In genomic region chr22:39994046-39994565, GRCh38 we compare ENCODE assay signal across 8 cellular contexts. TPM values are rescaled to one million over a fixed set of nuclear protein-coding genes. Genes with fewer than 3 reads are reported as not detected.
DNase-seq lines count a peak whose midpoint lies in the region; ATAC-seq, FAIRE-seq and TF ChIP-seq lines count a peak whose summit lies in the region.

No MANE protein-coding gene starts in this region.

- intact Hi-C loops in esophagus squamous epithelium (cut with DNase I), result no loop called here

- no peak for DNase-seq in NT2/D1 (ENCODE audit: low read depth, low spot score)
- DNase-seq in activated T-cell treated with anti-CD3 and anti-CD28 coated beads for 24 hours (ENCODE audit: low read depth), result peak; percentile 16
- DNase-seq in esophagus squamous epithelium (lab: John Stamatoyannopoulos, UW), result no peak
- DNase-seq in stimulated activated CD8-positive, alpha-beta memory T cell treated with anti-CD3 and anti-CD28 coated beads, Interleukin-15, amount 100 ng/mL, for 4 hours (ENCODE audit: low read depth in 2 of 2), result peak; percentile 21 to 41
- no peak for DNase-seq in A172 (ENCODE audit: low spot score)
- no peak for DNase-seq in GM12891 (ENCODE audit: insufficient read length, low spot score)
- DNase-seq in NCI-H524 treated with DMSO at 0.1 percent for 48 hours (lab: John Stamatoyannopoulos, UW), result no peak

- H3K9me3 ChIP-seq in NT2/D1 (ENCODE audit: insufficient read depth, low read length) (no peaks in the 10 kb centered on the region), esophagus squamous epithelium (no peaks in the 10 kb centered on the region)

- H3K27me3 ChIP-seq in NT2/D1 (ENCODE audit: insufficient read depth, insufficient read length) (peaks cover 67% of the 10 kb centered on the region), esophagus squamous epithelium (peaks cover 0 to 40% (median 0%) of the 10 kb centered on the region in 4 donors)

- H3K4me3 ChIP-seq in NT2/D1 (ENCODE audit: insufficient read length, low read depth) (peak overlapping the region; percentile 15), esophagus squamous epithelium (peak overlapping the region; percentile 18 to 73 (median 54))

- no peak for FAIRE-seq in GM12891 (lab: Jason Lieb, UNC)

- TF ChIP-seq CTCF in esophagus squamous epithelium (IDR thresholded peaks at IDR 0.05), result no peak

- 18 to 59% methylated on average over 9 to 18 of the region's 20 CpGs for WGBS in esophagus squamous epithelium, 2 donors

- H3K36me3 ChIP-seq in NT2/D1 (ENCODE audit: insufficient read depth, insufficient read length, low read length) (no peaks in the 10 kb centered on the region), esophagus squamous epithelium (no peaks in the 10 kb centered on the region)

- H3K9ac ChIP-seq in NT2/D1 (ENCODE audit: insufficient read length, low read depth), result peak overlapping the region; percentile 56

- TF ChIP-seq POLR2A in esophagus squamous epithelium (IDR thresholded peaks at IDR 0.05) (no peak), GM12891 (IDR thresholded peaks at IDR 0.05; ENCODE audit: low read depth, low read length) (no peak)

- peaks cover 14% of the 10 kb centered on the region for H3K4me1 ChIP-seq in NT2/D1 (ENCODE audit: insufficient read depth, insufficient read length)
- H3K4me1 ChIP-seq in esophagus squamous epithelium, result peaks cover 15 to 53% (median 22%) of the 10 kb centered on the region in 3 donors

- ATAC-seq in GM21447 (IDR thresholded peaks at IDR 0.05; ENCODE audit: unreplicated experiment), result no peak

- H3K27ac ChIP-seq in esophagus squamous epithelium, result peak overlapping the region; percentile 59 to 95 (median 85)

TF ChIP-seq in GM12891, 5 proteins besides CTCF, POLR2A, EP300 and RAD21:
- no peak for TF ChIP-seq PAX5 (IDR thresholded peaks at IDR 0.05; ENCODE audit: insufficient read depth, low read length, severe bottlenecking)
- no peak for TF ChIP-seq POU2F2 (IDR thresholded peaks at IDR 0.05; ENCODE audit: low read depth, low read length)
- TF ChIP-seq SPI1 (IDR thresholded peaks at IDR 0.05; ENCODE audit: low read depth, low read length), result no peak
- TF ChIP-seq TAF1 (IDR thresholded peaks at IDR 0.05; ENCODE audit: low read depth, low read length), result no peak
- no peak for TF ChIP-seq POLR2AphosphoS5 (IDR thresholded peaks at IDR 0.05; ENCODE audit: low read depth, low read length)

RNA-seq across cellular contexts. Expression of gene FAM83F, which starts 0.6 kb away (rescaled TPM):
- total RNA-seq in esophagus squamous epithelium, result 10 to 100 TPM; 25.5 to 39.2 (median 29.6) TPM
- not detected in 2 replicates for total RNA-seq in A172 (2014; rRNA removed; shearing (Covaris generic))
- 0.01 TPM for polyA plus RNA-seq in GM12891 (2012; ENCODE audit: low read depth, missing spikeins)

RNA-seq across cellular contexts. Expression of gene TMA7B, which starts 33.9 kb away (rescaled TPM):
- not detected for total RNA-seq in esophagus squamous epithelium
- total RNA-seq in A172 (2014; rRNA removed; shearing (Covaris generic)), result not detected in 2 replicates
- 0.06 TPM for polyA plus RNA-seq in GM12891 (2012; ENCODE audit: low read depth, missing spikeins)

Comparison
In these comparisons a context has a peak if more than half of its experiments do, and no peak if none do; other contexts are left out.
1. DNase-seq: peak in activated T-cell treated with anti-CD3 and anti-CD28 coated beads for 24 hours (single experiment) and stimulated activated CD8-positive, alpha-beta memory T cell treated with anti-CD3 and anti-CD28 coated beads, Interleukin-15, amount 100 ng/mL, for 4 hours (2 of 2); none in NT2/D1 (single experiment), esophagus squamous epithelium (single experiment), A172 (single experiment), GM12891 (single experiment) and NCI-H524 treated with DMSO at 0.1 percent for 48 hours (single experiment).
2. RNA of gene FAM83F, which starts 0.6 kb away (total RNA-seq): 25.5 to 39.2 TPM in esophagus squamous epithelium; not detected in A172; every median in the first group is over 10 times any median in the second.